In the genomic region with DNA sequence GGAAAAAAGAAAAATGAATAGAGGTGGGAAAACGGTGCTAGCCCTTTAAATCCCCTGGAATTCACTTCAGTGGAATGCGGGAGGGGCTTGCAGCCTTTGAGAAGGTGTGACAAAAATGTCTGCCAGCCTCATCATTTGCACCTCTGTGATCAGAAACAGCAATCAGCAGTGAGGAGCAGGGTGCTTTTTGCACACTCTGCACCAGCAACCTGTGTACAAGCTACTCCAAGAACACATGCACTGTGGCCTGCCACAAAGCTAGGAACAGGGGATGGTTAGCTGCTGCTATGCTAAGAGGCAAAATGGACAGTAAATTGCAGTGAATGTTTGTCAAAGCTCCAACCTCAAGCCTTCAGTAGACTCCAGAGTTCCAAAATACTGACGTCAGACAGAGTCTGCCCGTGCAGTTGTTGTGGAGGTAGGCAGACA, we compare ENCODE assay signal across 18 cellular contexts. TPM values are rescaled to one million over a fixed set of nuclear protein-coding genes. Genes with fewer than 3 reads are reported as not detected.
DNase-seq lines count a peak whose midpoint lies in the region; FAIRE-seq and TF ChIP-seq lines count a peak whose summit lies in the region.
"Had no signal": no experiment of that assay in that cellular context is flagged by ENCODE, and none has a peak within 500 bp of the region (broad histone marks: within the 10 kb centered on the region; RNA-seq: fewer than 3 reads in every experiment).

No MANE protein-coding gene starts in this region.

- H3K4me1 Mint-ChIP-seq in MCF 10A (ENCODE audit: insufficient read depth, unreplicated experiment) = peaks cover 11% of the 10 kb centered on the region
- H3K4me1 Mint-ChIP-seq in endodermal cell = peaks cover 14% of the 10 kb centered on the region

- POLR2A ChIA-PET in MCF 10A (lab: Yijun Ruan, JAX) = no interaction called here

- H3K27me3 ChIP-seq in breast epithelium = no peaks in the 10 kb centered on the region
- H3K27me3 ChIP-seq in endodermal cell (ENCODE audit: control insufficient read depth, insufficient read depth, low read length, poor library complexity, severe bottlenecking) = no peaks in the 10 kb centered on the region
- H3K27me3 ChIP-seq in smooth muscle cell (ENCODE audit: low read depth) = no peaks in the 10 kb centered on the region
- no peaks in the 10 kb centered on the region for H3K27me3 ChIP-seq in WERI-Rb-1 (ENCODE audit: insufficient read depth, low read depth, severe bottlenecking)
- H3K27me3 ChIP-seq: colonic mucosa had no signal

- WGBS in endodermal cell (ENCODE audit: insufficient coverage in 1 of 2, insufficient read length in 1 of 2), 2 experiments = 24 to 55% methylated on average over 2 to 4 of the region's 4 CpGs
- WGBS in smooth muscle cell (ENCODE audit: low lambda C conversion rate) = 37% methylated on average over 4 of the region's 4 CpGs

- H3K36me3 ChIP-seq in breast epithelium (no peaks in the 10 kb centered on the region), endodermal cell (ENCODE audit: control insufficient read depth, insufficient read depth, low read length) (peaks cover 71% of the 10 kb centered on the region), smooth muscle cell (ENCODE audit: low read depth) (no peaks in the 10 kb centered on the region), WERI-Rb-1 (peaks cover 55% of the 10 kb centered on the region)
- H3K36me3 ChIP-seq: colonic mucosa had no signal

- peak overlapping the region; percentile 50 for H3K9ac ChIP-seq in endodermal cell (ENCODE audit: extremely low read depth, low read length, poor library complexity, severe bottlenecking)
- H3K9ac ChIP-seq in smooth muscle cell (ENCODE audit: low read depth) = no peak overlapping the region

- H3K9me3 ChIP-seq in breast epithelium (no peaks in the 10 kb centered on the region), endodermal cell (ENCODE audit: control insufficient read depth, low read length) (no peaks in the 10 kb centered on the region), smooth muscle cell (replicated peaks; ENCODE audit: low read depth) (no peaks in the 10 kb centered on the region), WERI-Rb-1 (ENCODE audit: severe bottlenecking) (no peaks in the 10 kb centered on the region)
- H3K9me3 ChIP-seq: colonic mucosa had no signal

- H3K27ac ChIP-seq in breast epithelium (no peak overlapping the region), endodermal cell (ENCODE audit: low read depth, low read length) (no peak overlapping the region), smooth muscle cell (ENCODE audit: low read depth) (peak overlapping the region; percentile 57), WERI-Rb-1 (no peak overlapping the region)
- H3K27ac ChIP-seq: 22Rv1, colonic mucosa had no signal

- CTCF ChIA-PET in MCF 10A (lab: Yijun Ruan, JAX) = interaction anchor here (0.7 to 1.7 kb wide), 3 partner anchors 13 to 55 kb away, joined by 3 to 7 read pairs (median 3); no protein-coding TSS in a partner anchor

- H3K36me3 Mint-ChIP-seq in MCF 10A (ENCODE audit: insufficient read depth, unreplicated experiment) (peaks cover 12% of the 10 kb centered on the region), endodermal cell (ENCODE audit: low read depth) (peaks cover 53% of the 10 kb centered on the region)

- H3K27ac Mint-ChIP-seq in MCF 10A (ENCODE audit: low read depth, unreplicated experiment) = peak overlapping the region; percentile 5
- H3K27ac Mint-ChIP-seq in endodermal cell = peak overlapping the region; percentile 96
- H3K27ac Mint-ChIP-seq: activated naive CD8-positive, alpha-beta T cell treated with anti-CD3 and anti-CD28 coated beads, Interleukin-2, amount 50 U/mL, for 24 hours; CD4-positive, alpha-beta T cell; stimulated activated naive CD8-positive, alpha-beta T cell treated with anti-CD3 and anti-CD28 coated beads, Interleukin-15, Interleukin-2, amounts not matched to agents 100 ng/mL and 50 ng/mL, for 24 hours; T-helper 17 cell had no signal

- H3K4me1 ChIP-seq in breast epithelium = no peaks in the 10 kb centered on the region
- H3K4me1 ChIP-seq in endodermal cell (ENCODE audit: control insufficient read depth, insufficient read depth, low read length) = peaks cover 7% of the 10 kb centered on the region
- H3K4me1 ChIP-seq in smooth muscle cell (ENCODE audit: low read depth) = peaks cover 10% of the 10 kb centered on the region
- H3K4me1 ChIP-seq: colonic mucosa had no signal

- no peak for DNase-seq in MCF 10A (ENCODE audit: unreplicated experiment)
- no peak for DNase-seq in breast epithelium (ENCODE audit: low spot score in 2 of 2)
- peak; percentile 84 for DNase-seq in endodermal cell
- peak; percentile 75 for DNase-seq in islet precursor cell
- DNase-seq in smooth muscle cell (lab: John Stamatoyannopoulos, UW; ENCODE audit: unreplicated experiment) = no peak
- DNase-seq in GM12891 (ENCODE audit: insufficient read length, low spot score) = no peak
- no peak for DNase-seq in ureter (ENCODE audit: low spot score)
- DNase-seq in WERI-Rb-1 = no peak
- DNase-seq: activated naive CD8-positive, alpha-beta T cell treated with anti-CD3 and anti-CD28 coated beads, Interleukin-2, amount 50 U/mL, for 24 hours; activated T-cell treated with anti-CD3 and anti-CD28 coated beads for 4 hours; CD4-positive, alpha-beta T cell; colonic mucosa; Kasumi-1; NCI-H187; RPMI8226; T-helper 17 cell had no signal

- H2AFZ ChIP-seq in smooth muscle cell (ENCODE audit: low read depth) = no peak overlapping the region

- no peak overlapping the region for H3K4me2 ChIP-seq in smooth muscle cell

- TF ChIP-seq CTCF in MCF 10A (IDR thresholded peaks at IDR 0.05; ENCODE audit: unreplicated experiment) = no peak
- no peak for TF ChIP-seq CTCF in breast epithelium (IDR thresholded peaks at IDR 0.05)
- TF ChIP-seq CTCF in endodermal cell (conservative IDR thresholded peaks at IDR 0.05) = no peak
- no peak for TF ChIP-seq CTCF in smooth muscle cell (IDR thresholded peaks at IDR 0.05; ENCODE audit: borderline replicate concordance, insufficient read depth, poor library complexity, severe bottlenecking)
- no peak for TF ChIP-seq CTCF in WERI-Rb-1 (IDR thresholded peaks at IDR 0.05; ENCODE audit: low read depth, low read length)

- FAIRE-seq in GM12891 (lab: Jason Lieb, UNC) = no peak

- H3K9me3 Mint-ChIP-seq in MCF 10A (ENCODE audit: unreplicated experiment) = no peaks in the 10 kb centered on the region
- no peaks in the 10 kb centered on the region for H3K9me3 Mint-ChIP-seq in endodermal cell
- H3K9me3 Mint-ChIP-seq: activated naive CD8-positive, alpha-beta T cell treated with anti-CD3 and anti-CD28 coated beads, Interleukin-2, amount 50 U/mL, for 24 hours; CD4-positive, alpha-beta T cell; stimulated activated naive CD8-positive, alpha-beta T cell treated with anti-CD3 and anti-CD28 coated beads, Interleukin-15, Interleukin-2, amounts not matched to agents 100 ng/mL and 50 ng/mL, for 24 hours had no signal

- BruUV-seq in MCF 10A (replicated peaks; lab: Mats Ljungman, UMichigan) = no TSS peak

- H3K4me3 ChIP-seq in breast epithelium = no peak overlapping the region
- peak overlapping the region; percentile 24 for H3K4me3 ChIP-seq in endodermal cell (ENCODE audit: low read length)
- no peak overlapping the region for H3K4me3 ChIP-seq in smooth muscle cell
- H3K4me3 ChIP-seq in WERI-Rb-1 (ENCODE audit: low read depth, low read length) = no peak overlapping the region
- H3K4me3 ChIP-seq: colonic mucosa had no signal

- intact Hi-C loops in MCF 10A (cut with micrococcal nuclease) (no loop called here), breast epithelium (cut with DNase I; ENCODE audit: low total_unique reads) (no loop called here)

- H3F3A ChIP-seq in smooth muscle cell (ENCODE audit: low read depth) = no peaks in the 10 kb centered on the region

- H3K4me3 Mint-ChIP-seq in MCF 10A (ENCODE audit: unreplicated experiment) (no peak overlapping the region), endodermal cell (no peak overlapping the region)
- H3K4me3 Mint-ChIP-seq: activated naive CD8-positive, alpha-beta T cell treated with anti-CD3 and anti-CD28 coated beads, Interleukin-2, amount 50 U/mL, for 24 hours; CD4-positive, alpha-beta T cell; stimulated activated naive CD8-positive, alpha-beta T cell treated with anti-CD3 and anti-CD28 coated beads, Interleukin-15, Interleukin-2, amounts not matched to agents 100 ng/mL and 50 ng/mL, for 24 hours; T-helper 17 cell had no signal

- H3K79me2 ChIP-seq in smooth muscle cell (ENCODE audit: low read depth) = no peaks in the 10 kb centered on the region

- TF ChIP-seq POLR2A in breast epithelium (IDR thresholded peaks at IDR 0.05) = no peak
- TF ChIP-seq POLR2A in GM12891 (IDR thresholded peaks at IDR 0.05; ENCODE audit: low read depth, low read length) = no peak

- no peaks in the 10 kb centered on the region for H4K20me1 ChIP-seq in smooth muscle cell (ENCODE audit: low read depth)

- H3K27me3 Mint-ChIP-seq in MCF 10A (ENCODE audit: insufficient read depth, unreplicated experiment) = no peaks in the 10 kb centered on the region
- no peaks in the 10 kb centered on the region for H3K27me3 Mint-ChIP-seq in endodermal cell (ENCODE audit: insufficient read depth)
- H3K27me3 Mint-ChIP-seq: activated naive CD8-positive, alpha-beta T cell treated with anti-CD3 and anti-CD28 coated beads, Interleukin-2, amount 50 U/mL, for 24 hours; CD4-positive, alpha-beta T cell; stimulated activated naive CD8-positive, alpha-beta T cell treated with anti-CD3 and anti-CD28 coated beads, Interleukin-15, Interleukin-2, amounts not matched to agents 100 ng/mL and 50 ng/mL, for 24 hours; T-helper 17 cell had no signal

TF ChIP-seq in GM12891, 5 proteins besides CTCF, POLR2A, EP300 and RAD21:
- TF ChIP-seq PAX5 (IDR thresholded peaks at IDR 0.05; ENCODE audit: insufficient read depth, low read length, severe bottlenecking) (no peak), SPI1 (IDR thresholded peaks at IDR 0.05; ENCODE audit: low read depth, low read length) (no peak), POLR2AphosphoS5 (IDR thresholded peaks at IDR 0.05; ENCODE audit: low read depth, low read length) (no peak), TAF1 (IDR thresholded peaks at IDR 0.05; ENCODE audit: low read depth, low read length) (no peak), POU2F2 (IDR thresholded peaks at IDR 0.05; ENCODE audit: low read depth, low read length) (no peak)

RNA-seq across cellular contexts. Expression of gene GINS1, which starts 29.7 kb away (rescaled TPM):
- total RNA-seq in MCF 10A (2022) = 5.2 and 6.0 TPM in 2 replicates
- total RNA-seq in breast epithelium = under 1 TPM; 0.32 to 0.73 (median 0.33) TPM
- 10 to 100 TPM; 40.2 to 48.6 TPM for total RNA-seq in endodermal cell
- polyA plus RNA-seq in endodermal cell (2013, experiment 1 of 2) = 26.7 TPM
- polyA plus RNA-seq in endodermal cell (2013, experiment 2 of 2) = 30.4 TPM
- 5.8 and 9.3 TPM in 2 replicates for total RNA-seq in smooth muscle cell
- polyA plus RNA-seq in smooth muscle cell = 3.4 and 5.9 TPM in 2 replicates
- 7.8 TPM for polyA plus RNA-seq in GM12891 (2012; ENCODE audit: low read depth, missing spikeins)
- total RNA-seq in ureter = 3.8 TPM

RNA-seq across cellular contexts. Expression of gene ABHD12, which starts 46.5 kb away (rescaled TPM):
- total RNA-seq in MCF 10A (2022) (18.6 TPM in 2 replicates), breast epithelium (10 to 100 TPM; 26.9 to 67.7 (median 53.4) TPM), endodermal cell (10 to 100 TPM; 48.2 to 52.7 TPM), smooth muscle cell (18.5 and 18.7 TPM in 2 replicates), ureter (105 TPM)
- 34.8 TPM for polyA plus RNA-seq in endodermal cell (2013, experiment 1 of 2)
- 35.4 TPM for polyA plus RNA-seq in endodermal cell (2013, experiment 2 of 2)
- polyA plus RNA-seq in smooth muscle cell = 41.8 and 53.9 TPM in 2 replicates
- polyA plus RNA-seq in GM12891 (2012; ENCODE audit: low read depth, missing spikeins) = 29.2 TPM

Comparison
In these comparisons a context has a peak if more than half of its experiments do, and no peak if none do; other contexts are left out.
1. DNase-seq: peak in endodermal cell (single experiment) and islet precursor cell (single experiment); none in MCF 10A (single experiment), breast epithelium (0 of 2), smooth muscle cell (single experiment), GM12891 (single experiment), ureter (single experiment) and WERI-Rb-1 (single experiment).